ENCODE assay signal across 1 cellular context in the genomic region with DNA sequence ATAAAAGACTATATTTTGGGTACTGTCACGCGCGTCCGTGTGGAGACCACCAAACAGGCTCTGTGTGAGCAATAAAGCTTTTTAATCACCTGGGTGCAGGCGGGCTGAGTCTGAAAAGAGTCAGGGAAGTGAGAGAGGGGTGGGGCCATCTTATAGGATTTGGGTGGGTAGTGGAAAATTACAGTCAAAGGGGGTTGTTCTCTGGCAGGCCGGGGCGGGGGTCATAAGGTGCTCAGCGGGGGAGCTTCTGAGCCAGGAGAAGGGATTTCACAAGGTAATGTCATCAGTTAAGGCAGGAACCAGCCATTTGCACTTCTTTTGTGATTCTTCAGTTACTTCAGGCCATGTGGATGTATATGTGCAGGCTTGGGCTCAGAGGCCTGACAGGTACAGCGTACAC.
TF ChIP-seq lines count a peak whose summit lies in the region.

No MANE protein-coding gene starts in this region.

TF ChIP-seq in GM23338, 12 proteins besides CTCF, POLR2A, EP300 and RAD21:
- 0 out of 2 replicates have a peak, but pooled peaks have one; percentile 19 for TF ChIP-seq POLR2AphosphoS5 (IDR thresholded peaks at IDR 0.05; ENCODE audit: low read depth)
